ENCODE assay signal across 6 cellular contexts in genomic region chr5:131487344-131487743, GRCh38.
DNase-seq lines count a peak whose midpoint lies in the region; ATAC-seq, FAIRE-seq and TF ChIP-seq lines count a peak whose summit lies in the region.
"Not testable (repeated sequence)": the region's sequence is repeated elsewhere in the genome, so short reads cannot be mapped to it uniquely, and the experiment has no call there.

No MANE protein-coding gene starts in this region.

- dilution Hi-C loops in IMR-90 (cut with HindIII; ENCODE audit: low sequenced_read_pairs, unreplicated experiment) = not testable (repeated sequence)

- whole genome bisulfite sequencing in A549 (ENCODE audit: missing lambda C conversion rate) = 97% methylated on average over 4 of the region's 4 CpGs
- no CpG with 5 or more reads among the region's 4 CpGs for WGBS in IMR-90 (ENCODE audit: extremely low coverage in 2 of 2, insufficient read length in 1 of 2), 2 experiments
- WGBS in GM12878 (ENCODE audit: insufficient coverage, insufficient replicate concordance, low lambda C conversion rate, missing lambda C conversion rate) = 99% methylated on average over 4 of the region's 4 CpGs
- WGBS in HepG2 (ENCODE audit: low lambda C conversion rate) = 97% methylated on average over 3 of the region's 4 CpGs

- not testable (repeated sequence) for H3K9me1 ChIP-seq in IMR-90 (ENCODE audit: insufficient read depth, low read length)

- not testable (repeated sequence) for H3K4me1 ChIP-seq in A549; IMR-90 (ENCODE audit: control insufficient read depth, insufficient read depth, low read length); HepG2 (ENCODE audit: insufficient read depth, low read length)
- peaks cover 23% of the 10 kb centered on the region for H3K4me1 ChIP-seq in GM12878 (ENCODE audit: control insufficient read depth, insufficient read depth, low read length)

- intact Hi-C loops in IMR-90 (cut with micrococcal nuclease); GM12878 (cut with micrococcal nuclease; ENCODE audit: unreplicated experiment); HepG2 (cut with micrococcal nuclease; ENCODE audit: unreplicated experiment): not testable (repeated sequence)
- intact Hi-C loops in activated CD8-positive, alpha-beta T cell treated with anti-CD3 and anti-CD28 coated beads for 36 hours (cut with micrococcal nuclease) = loop anchor here (5.0 kb wide), 1 partner anchor 45 kb away; no protein-coding TSS in a partner anchor

- not testable (repeated sequence) for H2BK15ac ChIP-seq in IMR-90 (ENCODE audit: low read depth, low read length)

- H3K27me3 ChIP-seq in IMR-90 (ENCODE audit: control insufficient read depth, insufficient read depth, low read length); GM12878 (replicated peaks in 1 of 2; ENCODE audit: control insufficient read depth in 2 of 2, insufficient read depth in 2 of 2, low read length in 1 of 2); HepG2 (ENCODE audit: control insufficient read depth in 1 of 2, insufficient read depth in 2 of 2, low read length in 2 of 2): not testable (repeated sequence)

- H3K9ac ChIP-seq in IMR-90 (ENCODE audit: low read depth, low read length); GM12878 (ENCODE audit: control insufficient read depth, insufficient read depth, low read length); HepG2 (ENCODE audit: insufficient read depth, low read depth, low read length): not testable (repeated sequence)

- not testable (repeated sequence) for H3K79me2 ChIP-seq in GM12878 (ENCODE audit: control insufficient read depth, insufficient read depth, low read length); HepG2 (ENCODE audit: insufficient read depth, low read length)

- not testable (repeated sequence) for H4K20me1 ChIP-seq in IMR-90 (ENCODE audit: insufficient read depth, low read length); GM12878 (ENCODE audit: control insufficient read depth, insufficient read depth); HepG2 (ENCODE audit: insufficient read depth, low read length)

- not testable (repeated sequence) for H3K23ac ChIP-seq in IMR-90 (ENCODE audit: low read depth, low read length)

- not testable (repeated sequence) for H3K4me2 ChIP-seq in A549; IMR-90 (ENCODE audit: low read depth, low read length); GM12878 (ENCODE audit: control insufficient read depth, insufficient read depth); HepG2 (ENCODE audit: low read depth, low read length)

- SMC1A ChIA-PET in GM12878 (lab: Charles Lee; ENCODE audit: uncharacterized antibody, unreplicated experiment) = interaction anchor here (0.7 to 3.6 kb wide), 4 partner anchors 11 to 211 kb away, joined by 3 to 28 read pairs (median 14); no protein-coding TSS in a partner anchor

- H3K4me3 ChIP-seq in A549; IMR-90 (ENCODE audit: insufficient read depth, low read depth, low read length); GM12878; HepG2 (replicated peaks in 1 of 3; ENCODE audit: insufficient read depth in 1 of 3, low read depth in 2 of 3, low read length in 3 of 3): not testable (repeated sequence)

- not testable (repeated sequence) for H3K9me3 ChIP-seq in A549; IMR-90 (ENCODE audit: control insufficient read depth, insufficient read depth, low read length); GM12878 (replicated peaks; ENCODE audit: control insufficient read depth, insufficient read depth, low read length); HepG2 (ENCODE audit: low read length)

- not testable (repeated sequence) for H2AK5ac ChIP-seq in IMR-90 (ENCODE audit: low read depth, low read length)

- H4K5ac ChIP-seq in IMR-90 (ENCODE audit: low read depth, low read length) = not testable (repeated sequence)

- H3K36me3 Mint-ChIP-seq in activated CD8-positive, alpha-beta T cell treated with anti-CD3 and anti-CD28 coated beads for 36 hours (ENCODE audit: low read depth) = peaks cover 63% of the 10 kb centered on the region
- H3K36me3 Mint-ChIP-seq in stimulated activated naive CD8-positive, alpha-beta T cell treated with anti-CD3 and anti-CD28 coated beads, Interleukin-15, Interleukin-2, amounts not matched to agents 100 ng/mL and 50 ng/mL, for 24 hours (ENCODE audit: low read depth) = peaks cover 68% of the 10 kb centered on the region

- H2BK5ac ChIP-seq in IMR-90 (ENCODE audit: low read depth, low read length, poor library complexity, severe bottlenecking) = not testable (repeated sequence)

- not testable (repeated sequence) for TF ChIP-seq POLR2A in A549 (IDR thresholded peaks at IDR 0.05; ENCODE audit: low read length); IMR-90 (IDR thresholded peaks at IDR 0.05; ENCODE audit: low read depth, low read length); GM12878 (IDR thresholded peaks at IDR 0.05; ENCODE audit: low read depth, low read length); HepG2 (IDR thresholded peaks at IDR 0.05; ENCODE audit: insufficient read depth in 1 of 2, low read depth in 2 of 2, low read length in 2 of 2)

- H4K91ac ChIP-seq in IMR-90 (ENCODE audit: insufficient read depth, low read depth, low read length) = not testable (repeated sequence)

- not testable (repeated sequence) for H2BK120ac ChIP-seq in IMR-90 (ENCODE audit: low read depth, low read length)

- H3K18ac ChIP-seq in IMR-90 (ENCODE audit: low read depth, low read length) = not testable (repeated sequence)

- not testable (repeated sequence) for H2BK20ac ChIP-seq in IMR-90 (ENCODE audit: low read depth, low read length)

- H3K9me3 Mint-ChIP-seq in activated CD8-positive, alpha-beta T cell treated with anti-CD3 and anti-CD28 coated beads for 36 hours; stimulated activated naive CD8-positive, alpha-beta T cell treated with anti-CD3 and anti-CD28 coated beads, Interleukin-15, Interleukin-2, amounts not matched to agents 100 ng/mL and 50 ng/mL, for 24 hours: not testable (repeated sequence)

- not testable (repeated sequence) for BruUV-seq in IMR-90 (replicated peaks; lab: Mats Ljungman, UMichigan); GM12878 (replicated peaks; lab: Mats Ljungman, UMichigan); HepG2 (replicated peaks; lab: Mats Ljungman, UMichigan)

- not testable (repeated sequence) for DNase-seq in A549 (ENCODE audit: low read depth in 1 of 2, low spot score in 1 of 2); IMR-90; activated CD8-positive, alpha-beta T cell treated with anti-CD3 and anti-CD28 coated beads for 36 hours; GM12878 (ENCODE audit: low read depth, low spot score); HepG2 (ENCODE audit: low spot score)

- not testable (repeated sequence) for H2AK9ac ChIP-seq in IMR-90 (replicated peaks; ENCODE audit: low read depth, low read length, poor library complexity)

- TF ChIP-seq CTCF in A549 (IDR thresholded peaks at IDR 0.05); IMR-90 (conservative IDR thresholded peaks at IDR 0.05; ENCODE audit: low read depth, low read length); activated CD8-positive, alpha-beta T cell treated with anti-CD3 and anti-CD28 coated beads for 36 hours (IDR thresholded peaks at IDR 0.05); GM12878 (IDR thresholded peaks at IDR 0.05 in 2 of 3, conservative IDR thresholded peaks at IDR 0.05 in 1 of 3; ENCODE audit: control insufficient read depth in 2 of 3, extremely low read depth in 1 of 3, insufficient read depth in 1 of 3, low read depth in 3 of 3, low read length in 3 of 3); HepG2 (CRISPR knock-in tag; IDR thresholded peaks at IDR 0.05): not testable (repeated sequence)

- not testable (repeated sequence) for H3K56ac ChIP-seq in IMR-90 (ENCODE audit: extremely low read depth, insufficient read depth, low read length)

- H3K14ac ChIP-seq in IMR-90 (replicated peaks; ENCODE audit: low read depth, low read length) = not testable (repeated sequence)

- not testable (repeated sequence) for H3K27ac ChIP-seq in A549; IMR-90 (ENCODE audit: insufficient read depth, low read length); HepG2 (ENCODE audit: extremely low read length, insufficient read depth, low read length)
- H3K27ac ChIP-seq in GM12878 (ENCODE audit: control insufficient read depth, insufficient read depth) = peak overlapping the region; percentile 88; the same call in 1 of the 2 replicates

- H3K36me3 ChIP-seq in IMR-90 (ENCODE audit: control insufficient read depth, insufficient read depth, low read length) = not testable (repeated sequence)
- H3K36me3 ChIP-seq in GM12878 (ENCODE audit: control insufficient read depth in 2 of 2, insufficient read depth in 2 of 2, low read length in 1 of 2) (peaks cover 1 to 20% of the 10 kb centered on the region in 2 experiments), HepG2 (replicated peaks in 1 of 2; ENCODE audit: control insufficient read depth in 1 of 2, insufficient read depth in 2 of 2, low read length in 2 of 2) (peaks cover 13 to 46% of the 10 kb centered on the region in 2 experiments; a peak in 4 of 5 replicates)

- not testable (repeated sequence) for H3K79me1 ChIP-seq in IMR-90 (ENCODE audit: low read depth in 1 of 2, low read length in 2 of 2)

- H3K4ac ChIP-seq in IMR-90 (ENCODE audit: low read depth, low read length) = not testable (repeated sequence)

- peak overlapping the region; percentile 3 for H3K27ac Mint-ChIP-seq in activated CD8-positive, alpha-beta T cell treated with anti-CD3 and anti-CD28 coated beads for 36 hours
- peak overlapping the region; percentile 40 for H3K27ac Mint-ChIP-seq in stimulated activated naive CD8-positive, alpha-beta T cell treated with anti-CD3 and anti-CD28 coated beads, Interleukin-15, Interleukin-2, amounts not matched to agents 100 ng/mL and 50 ng/mL, for 24 hours

- H4K8ac ChIP-seq in IMR-90 (ENCODE audit: low read depth in 2 of 2, low read length in 2 of 2) = not testable (repeated sequence)

- peaks cover 34% of the 10 kb centered on the region for H3K4me1 Mint-ChIP-seq in activated CD8-positive, alpha-beta T cell treated with anti-CD3 and anti-CD28 coated beads for 36 hours (ENCODE audit: low read depth)
- H3K4me1 Mint-ChIP-seq in stimulated activated naive CD8-positive, alpha-beta T cell treated with anti-CD3 and anti-CD28 coated beads, Interleukin-15, Interleukin-2, amounts not matched to agents 100 ng/mL and 50 ng/mL, for 24 hours (ENCODE audit: low read depth) = peaks cover 38% of the 10 kb centered on the region

- TF ChIP-seq EP300 in A549 (IDR thresholded peaks at IDR 0.05); GM12878 (IDR thresholded peaks at IDR 0.05; ENCODE audit: borderline replicate concordance in 1 of 2, control insufficient read depth in 1 of 2, low read depth in 2 of 2, low read length in 2 of 2); HepG2 (IDR thresholded peaks at IDR 0.05; ENCODE audit: low read depth in 2 of 2, low read length in 2 of 2); HepG2 (CRISPR knock-in tag; IDR thresholded peaks at IDR 0.05; ENCODE audit: borderline replicate concordance): not testable (repeated sequence)

- not testable (repeated sequence) for FAIRE-seq in A549 (lab: Jason Lieb, UNC); GM12878 (lab: Jason Lieb, UNC); HepG2 (lab: Jason Lieb, UNC)

- POLR2A ChIA-PET in A549 (lab: Yijun Ruan, JAX); IMR-90 (lab: Charles Lee; ENCODE audit: unreplicated experiment); HepG2 (lab: Yijun Ruan, JAX): not testable (repeated sequence)
- POLR2A ChIA-PET in activated CD8-positive, alpha-beta T cell treated with anti-CD3 and anti-CD28 coated beads for 36 hours (lab: Charles Lee) = interaction anchor here (0.8 kb wide), 1 partner anchor 12 kb away, joined by 3 read pairs; no protein-coding TSS in a partner anchor
- POLR2A ChIA-PET in GM12878 (lab: Charles Lee) = interaction anchor here (0.6 to 1.0 kb wide), 2 partner anchors 11 to 311 kb away, joined by 3 to 5 read pairs; no protein-coding TSS in a partner anchor

- not testable (repeated sequence) for H3K4me3 Mint-ChIP-seq in activated CD8-positive, alpha-beta T cell treated with anti-CD3 and anti-CD28 coated beads for 36 hours; stimulated activated naive CD8-positive, alpha-beta T cell treated with anti-CD3 and anti-CD28 coated beads, Interleukin-15, Interleukin-2, amounts not matched to agents 100 ng/mL and 50 ng/mL, for 24 hours

- not testable (repeated sequence) for H2AFZ ChIP-seq in IMR-90 (replicated peaks; ENCODE audit: low read length, poor library complexity); GM12878 (ENCODE audit: control insufficient read depth, low read depth, low read length); HepG2 (ENCODE audit: low read length)

- RAD21 ChIA-PET in GM12878 (lab: Charles Lee; ENCODE audit: unreplicated experiment) = interaction anchor here (0.9 to 1.6 kb wide), 4 partner anchors 9 to 310 kb away, joined by 3 to 4 read pairs (median 3); partner anchors contain the start of gene FNIP1

- in situ Hi-C loops in IMR-90 (cut with MboI; ENCODE audit: low sequenced_read_pairs); GM12878 (cut with MboI); HepG2 (cut with HindIII; ENCODE audit: extremely low pct_ligation_motif_present, low pct_unique_long_range_greater_than_20kb): not testable (repeated sequence)

- not testable (repeated sequence) for H3K27me3 Mint-ChIP-seq in activated CD8-positive, alpha-beta T cell treated with anti-CD3 and anti-CD28 coated beads for 36 hours; stimulated activated naive CD8-positive, alpha-beta T cell treated with anti-CD3 and anti-CD28 coated beads, Interleukin-15, Interleukin-2, amounts not matched to agents 100 ng/mL and 50 ng/mL, for 24 hours

- not testable (repeated sequence) for ATAC-seq in A549; IMR-90 (ENCODE audit: low read depth); activated CD8-positive, alpha-beta T cell treated with anti-CD3 and anti-CD28 coated beads for 36 hours; GM12878; HepG2

- CTCF ChIA-PET in A549 (lab: Yijun Ruan, JAX) (interaction anchor here (1.5 kb wide), 1 partner anchor 39 kb away, joined by 3 read pairs; no protein-coding TSS in a partner anchor), GM12878 (lab: Yijun Ruan, JAX) (interaction anchor here (0.9 to 2.9 kb wide), 2 partner anchors 11 to 616 kb away, joined by 3 to 12 read pairs; no protein-coding TSS in a partner anchor)
- CTCF ChIA-PET in IMR-90 (lab: Yijun Ruan, JAX); activated CD8-positive, alpha-beta T cell treated with anti-CD3 and anti-CD28 coated beads for 36 hours (lab: Charles Lee); HepG2 (lab: Yijun Ruan, JAX; ENCODE audit: low intra/inter-chr PET ratio, low total read pairs): not testable (repeated sequence)

- not testable (repeated sequence) for TF ChIP-seq RAD21 in A549 (conservative IDR thresholded peaks at IDR 0.05 in 1 of 2, IDR thresholded peaks at IDR 0.05 in 1 of 2); IMR-90 (IDR thresholded peaks at IDR 0.05; ENCODE audit: low read length); GM12878 (IDR thresholded peaks at IDR 0.05; ENCODE audit: insufficient read depth, low read depth, low read length); HepG2 (CRISPR knock-in tag; IDR thresholded peaks at IDR 0.05)
